ENCODE assay signal across 18 cellular contexts in genomic region chr17:20588744-20589453, GRCh38. TPM values are rescaled to one million over a fixed set of nuclear protein-coding genes. Genes with fewer than 3 reads are reported as not detected.
DNase-seq lines count a peak whose midpoint lies in the region; ATAC-seq and TF ChIP-seq lines count a peak whose summit lies in the region.
"Not testable (repeated sequence)": the region's sequence is repeated elsewhere in the genome, so short reads cannot be mapped to it uniquely, and the experiment has no call there.
"Had no signal": no experiment of that assay in that cellular context is flagged by ENCODE, and none has a peak within 500 bp of the region (broad histone marks: within the 10 kb centered on the region; RNA-seq: fewer than 3 reads in every experiment).

No MANE protein-coding gene starts in this region.

- H2BK15ac ChIP-seq in neuronal stem cell (ENCODE audit: low read length), result not testable (repeated sequence)

- not testable (repeated sequence) for H2AFZ ChIP-seq in neuronal stem cell (ENCODE audit: low read length)

- H3K9me3 Mint-ChIP-seq in type B pancreatic cell, result not testable (repeated sequence)

- H3K36me3 ChIP-seq in esophagus muscularis mucosa; right atrium auricular region; neuronal stem cell (replicated peaks in 1 of 2; ENCODE audit: control insufficient read depth in 2 of 2, insufficient read depth in 2 of 2, low read length in 2 of 2): not testable (repeated sequence)

- not testable (repeated sequence) for TF ChIP-seq CTCF in NB4 (IDR thresholded peaks at IDR 0.05; ENCODE audit: low read depth, low read length); astrocyte of the cerebellum (IDR thresholded peaks at IDR 0.05; ENCODE audit: low read depth, low read length, missing control alignments); esophagus muscularis mucosa (IDR thresholded peaks at IDR 0.05); right atrium auricular region (IDR thresholded peaks at IDR 0.05); type B pancreatic cell (conservative IDR thresholded peaks at IDR 0.05)

- intact Hi-C loops in esophagus muscularis mucosa (cut with DNase I); left colon (cut with DNase I, micrococcal nuclease): not testable (repeated sequence)

- H3K79me1 ChIP-seq in neuronal stem cell (ENCODE audit: low read depth, low read length), result not testable (repeated sequence)

- not testable (repeated sequence) for H3K4me1 ChIP-seq in esophagus muscularis mucosa; right atrium auricular region; neuronal stem cell (ENCODE audit: control insufficient read depth in 2 of 2, insufficient read depth in 1 of 2, low read depth in 1 of 2, low read length in 2 of 2)

- peak; percentile 36 for ATAC-seq in left colon

- not testable (repeated sequence) for H3K27me3 Mint-ChIP-seq in type B pancreatic cell

- not testable (repeated sequence) for H3K23ac ChIP-seq in neuronal stem cell (ENCODE audit: low read depth, low read length, poor library complexity)

- not testable (repeated sequence) for TF ChIP-seq POLR2A in NB4 (IDR thresholded peaks at IDR 0.05; ENCODE audit: extremely low read depth, insufficient read length); esophagus muscularis mucosa (IDR thresholded peaks at IDR 0.05; ENCODE audit: low read depth)

- not testable (repeated sequence) for H3K4me3 ChIP-seq in NB4 (ENCODE audit: low read depth, low read length)
- H3K4me3 ChIP-seq in astrocyte of the cerebellum (ENCODE audit: low read depth, low read length), result peak overlapping the region; percentile 7
- peak overlapping the region in 3 of 4 donors; percentile 3 to 37 (median 18) for H3K4me3 ChIP-seq in esophagus muscularis mucosa
- peak overlapping the region; percentile 11 to 41 for H3K4me3 ChIP-seq in right atrium auricular region
- H3K4me3 ChIP-seq in neuronal stem cell (ENCODE audit: low read length in 2 of 2), result peak overlapping the region; percentile 15 to 74

- peak overlapping the region; percentile 81 for H3K4me3 Mint-ChIP-seq in type B pancreatic cell

- not testable (repeated sequence) for H4K8ac ChIP-seq in neuronal stem cell (ENCODE audit: low read depth, low read length)

- H3K4ac ChIP-seq in neuronal stem cell (ENCODE audit: low read length), result not testable (repeated sequence)

- H3K36me3 Mint-ChIP-seq in type B pancreatic cell, result not testable (repeated sequence)

- WGBS in esophagus muscularis mucosa, result 14% methylated on average over 18 of the region's 69 CpGs
- no CpG with 5 or more reads among the region's 69 CpGs for WGBS in neuronal stem cell (ENCODE audit: extremely low coverage in 2 of 2, insufficient read length in 2 of 2, insufficient replicate concordance in 1 of 2), 2 donors

- not testable (repeated sequence) for H3K4me1 Mint-ChIP-seq in type B pancreatic cell (ENCODE audit: unreplicated experiment)

- H4K91ac ChIP-seq in neuronal stem cell (ENCODE audit: low read depth, low read length, poor library complexity), result not testable (repeated sequence)

- H3K27ac ChIP-seq in esophagus muscularis mucosa (replicated peaks in 1 of 4), result peak overlapping the region in 1 of 4 donors; percentile 36
- H3K27ac ChIP-seq in right atrium auricular region; neuronal stem cell (replicated peaks; ENCODE audit: low read length): not testable (repeated sequence)

- H2BK12ac ChIP-seq in neuronal stem cell (ENCODE audit: low read length), result not testable (repeated sequence)

- H2BK120ac ChIP-seq in neuronal stem cell (ENCODE audit: low read depth, low read length), result not testable (repeated sequence)

- not testable (repeated sequence) for TF ChIP-seq EP300 in esophagus muscularis mucosa (IDR thresholded peaks at IDR 0.05)

- not testable (repeated sequence) for H2AK5ac ChIP-seq in neuronal stem cell (ENCODE audit: low read depth, low read length)

- peak; percentile 47 for DNase-seq in DMS53 (lab: John Stamatoyannopoulos, UW)
- DNase-seq in NB4 (ENCODE audit: low read depth), result peak; percentile 29
- DNase-seq in astrocyte of the cerebellum (ENCODE audit: low read depth); right atrium auricular region (ENCODE audit: low spot score); left colon; type B pancreatic cell (ENCODE audit: extremely low spot score, unreplicated experiment): not testable (repeated sequence)
- peak; percentile 42 for DNase-seq in esophagus muscularis mucosa (ENCODE audit: extremely low spot score)
- peak; percentile 11 for DNase-seq in neuronal stem cell (ENCODE audit: low spot score)

- not testable (repeated sequence) for H3K27ac Mint-ChIP-seq in type B pancreatic cell

- H3K27me3 ChIP-seq in esophagus muscularis mucosa, result peaks cover 0 to 41% (median 0%) of the 10 kb centered on the region in 4 donors
- H3K27me3 ChIP-seq in right atrium auricular region; neuronal stem cell (ENCODE audit: control insufficient read depth in 3 of 3, insufficient read depth in 3 of 3, low read depth in 1 of 3, low read length in 3 of 3): not testable (repeated sequence)

- not testable (repeated sequence) for H3K14ac ChIP-seq in neuronal stem cell (ENCODE audit: low read length)

- H3K4me2 ChIP-seq in neuronal stem cell (ENCODE audit: insufficient read depth, low read length, poor library complexity, severe bottlenecking), result peak overlapping the region; percentile 23

- H3K18ac ChIP-seq in neuronal stem cell (ENCODE audit: low read length), result peak overlapping the region; percentile 48

- H3K9ac ChIP-seq in neuronal stem cell (ENCODE audit: low read depth, low read length, poor library complexity), result peak overlapping the region; percentile 60

- not testable (repeated sequence) for H3K9me3 ChIP-seq in esophagus muscularis mucosa; right atrium auricular region; neuronal stem cell (replicated peaks in 1 of 2; ENCODE audit: control insufficient read depth in 2 of 2, insufficient read depth in 1 of 2, low read depth in 1 of 2, low read length in 2 of 2)

- H2BK5ac ChIP-seq in neuronal stem cell (ENCODE audit: low read length), result not testable (repeated sequence)

- in situ Hi-C loops in astrocyte of the cerebellum (cut with HindIII; ENCODE audit: low sequenced_read_pairs), result not testable (repeated sequence)

RNA-seq across cellular contexts. Expression of gene CDRT15L2, which starts 9.4 kb away (rescaled TPM):
- not detected for total RNA-seq in esophagus muscularis mucosa
- not detected for total RNA-seq in right atrium auricular region
- total RNA-seq in left colon, result not detected
- not detected for polyA plus RNA-seq in neuronal stem cell (2013, experiment 1 of 2)
- polyA plus RNA-seq in neuronal stem cell (2013, experiment 2 of 2), result not detected
- not detected in 2 replicates for total RNA-seq in type B pancreatic cell (ENCODE audit: low replicate concordance)
- total RNA-seq: activated CD8-positive, alpha-beta T cell treated with anti-CD3 and anti-CD28 coated beads, Interleukin-2, amount 10 ng/mL, durations not matched to agents 7 days and 5 days; aorta; CD4-positive, alpha-beta T cell; glomerular endothelial cell; HT1080; NCI-H460; ovary; vagina had no signal
- polyA plus RNA-seq: AG04450, aorta, ovary, small intestine had no signal
